ENCODE assay signal across 9 cellular contexts in the genomic region with DNA sequence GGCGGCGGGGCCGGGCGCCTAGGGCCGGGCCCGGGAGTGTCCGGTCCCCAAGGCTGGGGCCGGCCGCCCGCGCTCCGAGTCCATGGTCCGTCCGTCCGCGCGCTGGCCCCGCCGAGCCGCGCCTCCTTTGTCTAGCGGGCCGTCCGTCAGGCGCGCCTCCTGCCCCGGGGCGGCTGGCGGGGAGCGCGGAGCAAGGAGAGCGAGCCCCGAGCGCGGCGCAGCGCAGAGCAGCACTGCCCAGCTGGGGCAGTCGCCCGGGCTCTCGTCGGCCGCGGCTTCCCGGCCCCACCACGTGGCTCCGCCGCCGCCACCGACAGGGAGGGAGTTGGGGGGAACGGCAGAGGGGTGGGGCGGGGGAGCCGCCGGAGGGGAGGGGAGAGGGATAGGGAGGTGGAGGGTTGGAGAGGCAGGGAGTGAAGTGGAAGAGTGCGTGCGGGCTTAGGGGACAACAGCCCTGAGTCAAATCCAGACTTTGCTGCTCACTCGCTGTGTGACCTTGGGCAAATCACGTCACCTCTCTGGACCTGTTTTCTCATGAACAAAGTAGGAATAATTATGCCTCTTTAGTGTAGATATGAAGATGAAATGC. TPM values are rescaled to one million over a fixed set of nuclear protein-coding genes. Genes with fewer than 3 reads are reported as not detected.
A peak's percentile ranks its signal among the peaks of the same experiment; 100 is the strongest.
DNase-seq lines count a peak whose midpoint lies in the region; ATAC-seq lines count a peak whose summit lies in the region.
"Had no signal": no experiment of that assay in that cellular context is flagged by ENCODE, and none has a peak within 500 bp of the region (broad histone marks: within the 10 kb centered on the region; RNA-seq: fewer than 3 reads in every experiment).

TSS of gene NKAIN1 (minus strand) at position 235 of the 589 bp plus-strand sequence. CDS start 340 bp downstream, outside the sequence.

- H3K36me3 ChIP-seq in NT2/D1 (ENCODE audit: insufficient read depth, insufficient read length, low read length) (no peaks in the 10 kb centered on the region), ectodermal cell (ENCODE audit: control insufficient read depth, insufficient read depth, low read length) (no peaks in the 10 kb centered on the region)

- no peaks in the 10 kb centered on the region for H3K9me3 ChIP-seq in NT2/D1 (ENCODE audit: insufficient read depth, low read length)
- no peaks in the 10 kb centered on the region for H3K9me3 ChIP-seq in ectodermal cell (ENCODE audit: control insufficient read depth, low read length)

- peaks cover 0 to 4% (median 0%) of the 10 kb centered on the region in 7 donors for H3K9me3 Mint-ChIP-seq in naive B cell

- no peak within 1 kb of the TSS for H3K27ac ChIP-seq in ectodermal cell (ENCODE audit: insufficient read depth, low read depth, low read length, poor library complexity, severe bottlenecking)
- H3K27ac ChIP-seq: C4-2B had no signal

- peak within 1 kb of the TSS; percentile 68 for H3K4me3 ChIP-seq in NT2/D1 (ENCODE audit: insufficient read length, low read depth)
- peak within 1 kb of the TSS; percentile 42 for H3K4me3 ChIP-seq in ectodermal cell (ENCODE audit: insufficient read depth, low read depth, low read length)

- DNase-seq in NCI-H1417 (lab: John Stamatoyannopoulos, UW) (peak; percentile 7 to 69 (median 61)), NCI-H1417 treated with DMSO at 0.1 percent for 48 hours (lab: John Stamatoyannopoulos, UW) (no peak), NT2/D1 (ENCODE audit: low read depth, low spot score) (peak; percentile 70), naive B cell (no peak), SHP77 treated with DMSO at 0.1 percent for 48 hours (lab: John Stamatoyannopoulos, UW) (no peak), H4 (ENCODE audit: low spot score) (no peak), GM19238 (ENCODE audit: insufficient read length, low spot score) (no peak)

- peaks cover 7% of the 10 kb centered on the region for H3K4me1 ChIP-seq in NT2/D1 (ENCODE audit: insufficient read depth, insufficient read length)
- H3K4me1 ChIP-seq in ectodermal cell (ENCODE audit: control insufficient read depth, insufficient read depth, low read length) = peaks cover 11% of the 10 kb centered on the region

- H3K4me1 Mint-ChIP-seq in naive B cell = peaks cover 16 to 28% (median 25%) of the 10 kb centered on the region in 3 donors

- H3K27me3 ChIP-seq in NT2/D1 (ENCODE audit: insufficient read depth, insufficient read length) (peaks cover 34% of the 10 kb centered on the region), ectodermal cell (ENCODE audit: control insufficient read depth, insufficient read depth, low read length, poor library complexity, severe bottlenecking) (peaks cover 31% of the 10 kb centered on the region)

- peak within 1 kb of the TSS in 2 of 6 donors; percentile 49 to 66 for H3K27ac Mint-ChIP-seq in naive B cell

- no peaks in the 10 kb centered on the region for H3K36me3 Mint-ChIP-seq in naive B cell

- H3K27me3 Mint-ChIP-seq in naive B cell = peaks cover 49 to 67% (median 60%) of the 10 kb centered on the region in 3 donors

- H3K4me3 Mint-ChIP-seq in naive B cell = peak within 1 kb of the TSS; percentile 12 to 87 (median 79)

- H3K9ac ChIP-seq in NT2/D1 (ENCODE audit: insufficient read length, low read depth) = peak within 1 kb of the TSS; percentile 84

- ATAC-seq in naive B cell (ENCODE audit: low read depth in 2 of 2) = peak in 1 of 2 donors; percentile 32

- WGBS in ectodermal cell, 2 experiments = 1% methylated on average over 56 of the region's 57 CpGs

RNA-seq across cellular contexts. Expression of gene NKAIN1, which starts in this region (rescaled TPM):
- 28.5 TPM for polyA plus RNA-seq in ectodermal cell (2013, experiment 1 of 4)
- polyA plus RNA-seq in ectodermal cell (2013, experiment 2 of 4) = 28.8 TPM
- polyA plus RNA-seq in ectodermal cell (2013, experiment 3 of 4) = 22.2 TPM
- 26.3 TPM for polyA plus RNA-seq in ectodermal cell (2013, experiment 4 of 4)
- not detected for polyA plus RNA-seq in naive B cell (ENCODE audit: low read depth in 6 of 6)
- total RNA-seq in H4 (2014; rRNA removed; shearing (Covaris generic)) = 0.68 and 0.76 TPM in 2 replicates

Comparison
In these comparisons a context has a peak if more than half of its experiments do, and no peak if none do; other contexts are left out.
1. DNase-seq: peak in NCI-H1417 (3 of 3) and NT2/D1 (single experiment); none in NCI-H1417 treated with DMSO at 0.1 percent for 48 hours (single experiment), naive B cell (single experiment), SHP77 treated with DMSO at 0.1 percent for 48 hours (single experiment), H4 (single experiment) and GM19238 (single experiment).